Comparison of ENCODE assay signal across 28 cellular contexts in genomic region chr6:87887266-87887665, GRCh38.
"Had no signal": no experiment of that assay in that cellular context is flagged by ENCODE, and none has a peak within 500 bp of the region (broad histone marks: within the 10 kb centered on the region; RNA-seq: fewer than 3 reads in every experiment).

No MANE protein-coding gene starts in this region.

- H3K4me3 ChIP-seq: ascending aorta, cardiac muscle cell had no signal

- H3K27me3 ChIP-seq: ascending aorta, cardiac muscle cell had no signal

- H3K36me3 ChIP-seq: ascending aorta, cardiac muscle cell, WERI-Rb-1 had no signal

- DNase-seq: activated CD4-positive, alpha-beta memory T cell treated with anti-CD3 and anti-CD28 coated beads for 36 hours; activated CD4-positive, alpha-beta T cell treated with anti-CD3 and anti-CD28 coated beads for 1 hour; activated CD4-positive, alpha-beta T cell treated with anti-CD3 and anti-CD28 coated beads for 4 hours; activated CD4-positive, alpha-beta T cell treated with anti-CD3 and anti-CD28 coated beads, Interleukin-2, amount 10 ng/mL, durations not matched to agents 24 days and 14 days; activated CD4-positive, alpha-beta T cell treated with anti-CD3 and anti-CD28 coated beads, Interleukin-2, amount 50 U/mL, for 1 hour; activated CD4-positive, alpha-beta T cell treated with anti-CD3 and anti-CD28 coated beads, Interleukin-2, amount 50 U/mL, for 4 hours; activated CD4-positive, CD25-positive, alpha-beta regulatory T cell; activated CD8-positive, alpha-beta memory T cell treated with anti-CD3 and anti-CD28 coated beads, Interleukin-2, amount 10 ng/mL, durations not matched to agents 7 days and 5 days; activated CD8-positive, alpha-beta memory T cell treated with anti-CD3 and anti-CD28 coated beads, Interleukin-2, amount 50 U/mL, for 48 hours; activated CD8-positive, alpha-beta T cell treated with anti-CD3 and anti-CD28 coated beads for 36 hours; activated effector memory CD4-positive, alpha-beta T cell treated with Interleukin-2 at 50 U/mL for 16 hours; activated gamma-delta T cell; activated naive CD4-positive, alpha-beta T cell treated with anti-CD3 and anti-CD28 coated beads, Interleukin-2, amount 10 ng/mL, durations not matched to agents 7 days and 5 days; activated naive CD4-positive, alpha-beta T cell treated with Interleukin-2 at 50 U/mL for 16 hours; activated naive CD8-positive, alpha-beta T cell treated with anti-CD3 and anti-CD28 coated beads, Interleukin-2, amount 10 ng/mL, durations not matched to agents 7 days and 5 days; activated naive CD8-positive, alpha-beta T cell treated with anti-CD3 and anti-CD28 coated beads, Interleukin-2, amount 50 U/mL, for 24 hours; activated T-cell treated with anti-CD3 and anti-CD28 coated beads, Interleukin-2, amount 50 U/mL, for 24 hours; activated T-cell treated with anti-CD3 and anti-CD28 coated beads, Interleukin-2, amount 50 U/mL, for 48 hours; amygdala; anterior cingulate cortex; cerebellar nuclear complex; T-helper 1 cell; T-helper 2 cell; T-helper 9 cell; WERI-Rb-1 had no signal

- FAIRE-seq: bronchial epithelial cell had no signal

- H3K9me3 ChIP-seq: ascending aorta had no signal

- H3K4me1 ChIP-seq: ascending aorta had no signal

- H3K27ac ChIP-seq: ascending aorta, cardiac muscle cell, WERI-Rb-1 had no signal
